Comparison of ENCODE assay signal across 9 cellular contexts in the genomic region with DNA sequence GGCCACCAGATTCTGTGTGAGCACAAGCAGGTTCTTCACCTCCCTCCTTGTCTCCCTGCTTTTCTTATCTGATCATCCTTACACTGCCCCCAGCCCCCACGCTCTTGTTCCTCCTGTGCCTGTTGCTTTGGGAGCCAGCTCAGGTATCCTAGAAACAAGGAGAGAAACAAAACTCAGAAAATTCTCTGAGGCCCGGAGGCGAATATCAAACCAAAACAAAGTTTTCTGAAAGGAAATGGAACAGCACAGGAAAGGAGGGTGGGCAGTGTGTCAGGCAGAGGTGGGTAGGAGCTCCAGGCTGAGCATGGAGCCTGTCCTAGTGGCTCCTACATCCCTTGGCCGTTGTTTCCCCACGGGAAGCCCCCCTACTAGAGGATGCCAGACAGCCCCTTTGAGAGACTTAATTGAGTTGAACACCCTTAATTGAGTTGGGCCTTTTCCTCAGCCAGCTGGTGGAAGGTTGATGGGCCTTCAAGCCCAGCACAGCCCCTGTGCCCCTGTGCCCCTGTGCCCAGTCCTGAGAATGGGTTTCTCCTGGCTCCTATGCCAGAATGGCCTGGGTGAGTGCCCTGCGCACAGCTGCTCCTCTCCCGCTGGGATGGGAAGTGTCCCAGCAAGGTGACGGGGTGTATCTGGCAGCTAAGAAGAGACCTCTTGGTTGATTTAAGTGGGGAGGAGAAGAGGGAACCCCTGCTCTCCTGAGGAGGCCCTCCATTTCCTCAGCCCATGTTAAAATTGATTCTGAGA. TPM values are rescaled to one million over a fixed set of nuclear protein-coding genes. Genes with fewer than 3 reads are reported as not detected.
DNase-seq lines count a peak whose midpoint lies in the region; ATAC-seq and TF ChIP-seq lines count a peak whose summit lies in the region.
"Had no signal": no experiment of that assay in that cellular context is flagged by ENCODE, and none has a peak within 500 bp of the region (broad histone marks: within the 10 kb centered on the region; RNA-seq: fewer than 3 reads in every experiment).

No MANE protein-coding gene starts in this region.

- no peak overlapping the region for H3K27ac ChIP-seq in CD8-positive, alpha-beta T cell (ENCODE audit: low read depth, low read length)
- peak overlapping the region; percentile 73 to 81 for H3K27ac ChIP-seq in esophagus (ENCODE audit: low read depth in 2 of 2, low read length in 1 of 2)
- no peak overlapping the region for H3K27ac ChIP-seq in adrenal gland

- no peaks in the 10 kb centered on the region for H3K27me3 ChIP-seq in CD8-positive, alpha-beta T cell (ENCODE audit: insufficient read depth, low read length)
- H3K27me3 ChIP-seq in esophagus (ENCODE audit: control insufficient read depth in 1 of 2, insufficient read depth in 2 of 2, low read length in 2 of 2) = no peaks in the 10 kb centered on the region
- no peaks in the 10 kb centered on the region for H3K27me3 ChIP-seq in adrenal gland

- H3K4me3 Mint-ChIP-seq in CD8-positive, alpha-beta T cell = no peak overlapping the region
- H3K4me3 Mint-ChIP-seq in T-helper 17 cell = no peak overlapping the region

- no peaks in the 10 kb centered on the region for H3K9me3 ChIP-seq in CD8-positive, alpha-beta T cell (ENCODE audit: low read length)
- H3K9me3 ChIP-seq in T-helper 17 cell (ENCODE audit: control insufficient read depth, low read length, poor library complexity, severe bottlenecking) (no peaks in the 10 kb centered on the region), esophagus (ENCODE audit: control insufficient read depth in 2 of 2, insufficient read depth in 1 of 2, low read depth in 1 of 2, low read length in 1 of 2) (no peaks in the 10 kb centered on the region), adrenal gland (replicated peaks in 1 of 3) (no peaks in the 10 kb centered on the region)

- peaks cover 19% of the 10 kb centered on the region for H3K4me1 ChIP-seq in CD8-positive, alpha-beta T cell (ENCODE audit: insufficient read depth, low read length)
- H3K4me1 ChIP-seq in esophagus (ENCODE audit: control insufficient read depth in 2 of 2, insufficient read depth in 2 of 2, low read length in 1 of 2) (peaks cover 4 to 29% of the 10 kb centered on the region in 2 donors), adrenal gland (replicated peaks in 1 of 2) (peaks cover 0 to 4% of the 10 kb centered on the region in 2 donors)

- no peak overlapping the region for H3K4me3 ChIP-seq in CD8-positive, alpha-beta T cell (ENCODE audit: low read depth, low read length)
- H3K4me3 ChIP-seq in esophagus (ENCODE audit: low read depth in 1 of 2, low read length in 2 of 2) = no peak overlapping the region
- H3K4me3 ChIP-seq in adrenal gland = no peak overlapping the region

- TF ChIP-seq CTCF in CD8-positive, alpha-beta T cell (IDR thresholded peaks at IDR 0.05) = no peak
- no peak for TF ChIP-seq CTCF in adrenal gland (IDR thresholded peaks at IDR 0.05)

- in situ Hi-C loops in KBM-7 (cut with MboI; ENCODE audit: low pct_unique_long_range_greater_than_20kb, low sequenced_read_pairs) = no loop called here

- intact Hi-C loops in CD8-positive, alpha-beta T cell (cut with DNase I, micrococcal nuclease) = no loop called here
- intact Hi-C loops in adrenal gland (cut with DNase I) = no loop called here

- H3K27ac Mint-ChIP-seq in CD8-positive, alpha-beta T cell = peak overlapping the region; percentile 88
- peak overlapping the region; percentile 27 for H3K27ac Mint-ChIP-seq in T-helper 17 cell

- no peaks in the 10 kb centered on the region for H3K9me3 Mint-ChIP-seq in CD8-positive, alpha-beta T cell

- peaks cover 15% of the 10 kb centered on the region for H3K4me1 Mint-ChIP-seq in CD8-positive, alpha-beta T cell (ENCODE audit: low read depth)
- peaks cover 8% of the 10 kb centered on the region for H3K4me1 Mint-ChIP-seq in T-helper 17 cell

- WGBS in esophagus, 2 donors = 40 to 54% methylated on average over 8 of the region's 8 CpGs
- WGBS in adrenal gland, 4 donors = 73 to 85% (median 78%) methylated on average over 8 of the region's 8 CpGs

- CTCF ChIA-PET in CD8-positive, alpha-beta T cell (lab: Charles Lee) = interaction anchor here (1.1 to 14.8 kb wide), 4 partner anchors 21 to 339 kb away, joined by 3 to 314 read pairs (median 4); a partner anchor contains a TSS

- no peaks in the 10 kb centered on the region for H3K36me3 ChIP-seq in CD8-positive, alpha-beta T cell (ENCODE audit: insufficient read depth, low read length)
- H3K36me3 ChIP-seq in esophagus (ENCODE audit: control insufficient read depth in 2 of 2, insufficient read depth in 2 of 2, low read length in 1 of 2) (peaks cover 0 to 10% of the 10 kb centered on the region in 2 donors), adrenal gland (replicated peaks in 1 of 2) (peaks cover 0 to 3% of the 10 kb centered on the region in 2 donors)

- ATAC-seq in CD8-positive, alpha-beta T cell = no peak
- ATAC-seq in T-helper 17 cell = no peak
- no peak for ATAC-seq in HG03135 (IDR thresholded peaks at IDR 0.05; ENCODE audit: unreplicated experiment)

- peaks cover 30% of the 10 kb centered on the region for H3K36me3 Mint-ChIP-seq in CD8-positive, alpha-beta T cell
- H3K36me3 Mint-ChIP-seq in T-helper 17 cell (ENCODE audit: low read depth) = peaks cover 3% of the 10 kb centered on the region

- no peak for TF ChIP-seq POLR2A in adrenal gland (IDR thresholded peaks at IDR 0.05)

- no peaks in the 10 kb centered on the region for H3K27me3 Mint-ChIP-seq in CD8-positive, alpha-beta T cell (ENCODE audit: low read depth)
- H3K27me3 Mint-ChIP-seq in T-helper 17 cell = no peaks in the 10 kb centered on the region

- POLR2A ChIA-PET in CD8-positive, alpha-beta T cell (lab: Charles Lee) = interaction anchor here (1.1 kb wide), 1 partner anchor 22 kb away, joined by 3 read pairs; no protein-coding TSS in a partner anchor

- no peak for DNase-seq in CD8-positive, alpha-beta T cell
- no peak for DNase-seq in T-helper 17 cell
- DNase-seq in renal cortical epithelial cell (ENCODE audit: low read depth) = peak; percentile 42
- DNase-seq in KBM-7 = no peak
- DNase-seq in midbrain (lab: John Stamatoyannopoulos, UW) = no peak
- DNase-seq in adrenal gland = no peak
- DNase-seq: activated CD8-positive, alpha-beta memory T cell treated with anti-CD3 and anti-CD28 coated beads, Interleukin-2, amount 50 U/mL, for 48 hours had no signal

RNA-seq across cellular contexts. Expression of a gene that starts 22.8 kb away (rescaled TPM):
- 10 to 100 TPM; 27.5 to 38.3 TPM for total RNA-seq in CD8-positive, alpha-beta T cell
- total RNA-seq in T-helper 17 cell = 10 to 100 TPM; 26.7 to 35.6 TPM
- 10 to 100 TPM; 27.9 to 39.4 TPM for polyA plus RNA-seq in esophagus
- total RNA-seq in renal cortical epithelial cell = 4.4 and 6.6 TPM in 2 replicates
- total RNA-seq in adrenal gland = 10 to 100 TPM in 6 of 8 donors, 1 to 10 TPM in 2; 6.8 to 20.6 (median 13.2) TPM
- polyA plus RNA-seq in adrenal gland = 10 to 100 TPM in 2 of 3 donors, 1 to 10 TPM in 1; 4.2 to 18.1 (median 13.8) TPM

RNA-seq across cellular contexts. Expression of a gene that starts 30.8 kb away (rescaled TPM):
- 10 to 100 TPM; 24.2 to 25.3 TPM for total RNA-seq in CD8-positive, alpha-beta T cell
- total RNA-seq in T-helper 17 cell = 10 to 100 TPM; 30.2 to 34.6 TPM
- 10 to 100 TPM; 11.9 to 57.3 TPM for polyA plus RNA-seq in esophagus
- total RNA-seq in renal cortical epithelial cell = 8.9 and 18.9 TPM in 2 replicates
- total RNA-seq in adrenal gland = 10 to 100 TPM; 10.1 to 48.2 (median 26.3) TPM
- polyA plus RNA-seq in adrenal gland = 10 to 100 TPM; 12.0 to 60.7 (median 13.0) TPM

RNA-seq across cellular contexts. Expression of a gene that starts 33.6 kb away (rescaled TPM):
- total RNA-seq in CD8-positive, alpha-beta T cell = 10 to 100 TPM; 25.0 to 26.1 TPM
- total RNA-seq in T-helper 17 cell (10 to 100 TPM; 23.1 to 34.8 TPM), renal cortical epithelial cell (0.52 and 0.80 TPM in 2 replicates), adrenal gland (1 to 10 TPM in 5 of 8 donors, under 1 TPM in 3; 0.35 to 6.9 (median 3.3) TPM)
- polyA plus RNA-seq in esophagus (10 to 100 TPM; 31.6 to 48.1 TPM), adrenal gland (10 to 100 TPM in 2 of 3 donors, 1 to 10 TPM in 1; 4.8 to 26.4 (median 23.7) TPM)

Comparison
In these comparisons a context has a peak if more than half of its experiments do, and no peak if none do; other contexts are left out.
1. H3K27ac ChIP-seq: peak in esophagus (2 of 2); none in CD8-positive, alpha-beta T cell (single experiment) and adrenal gland (0 of 5).